ENCODE assay signal across 9 cellular contexts in genomic region chr1:209839875-209840491, GRCh38. TPM values are rescaled to one million over a fixed set of nuclear protein-coding genes. Genes with fewer than 3 reads are reported as not detected.
DNase-seq lines count a peak whose midpoint lies in the region; ATAC-seq lines count a peak whose summit lies in the region.
"Had no signal": no experiment of that assay in that cellular context is flagged by ENCODE, and none has a peak within 500 bp of the region (broad histone marks: within the 10 kb centered on the region; RNA-seq: fewer than 3 reads in every experiment).

No MANE protein-coding gene starts in this region.

- peak; percentile 38 for ATAC-seq in aorta (ENCODE audit: low FRiP score)

- H3K27ac ChIP-seq in aorta (ENCODE audit: low read depth in 1 of 2, low read length in 2 of 2): peak overlapping the region in 1 of 2 donors; percentile 76
- H3K27ac ChIP-seq: SK-N-MC had no signal

- 34 to 40% methylated on average over 5 of the region's 5 CpGs for WGBS in aorta, 2 donors

- H3K36me3 ChIP-seq in aorta (ENCODE audit: control insufficient read depth in 1 of 2, insufficient read depth in 2 of 2, low read length in 1 of 2): peaks cover 15 to 18% of the 10 kb centered on the region in 2 donors

- H3K4me3 ChIP-seq in aorta (ENCODE audit: low read length in 2 of 2): no peak overlapping the region
- H3K4me3 ChIP-seq: SK-N-MC had no signal

- peak; percentile 27 for DNase-seq in stimulated activated CD4-positive, alpha-beta T cell treated with anti-CD3 and anti-CD28 coated beads, Interleukin-4, amount 100 ng/mL, for 24 hours
- DNase-seq in stimulated activated CD4-positive, alpha-beta T cell treated with anti-CD3 and anti-CD28 coated beads, Interleukin-12 subunit alpha, Interleukin-12 subunit beta, amount 100 ng/mL, for 4 hours: no peak
- DNase-seq in amniotic epithelial cell (ENCODE audit: low read depth) (peak; percentile 94), left kidney (ENCODE audit: low read depth, low spot score) (peak; percentile 5), aorta (no peak), iPS-NIHi11 (ENCODE audit: low spot score) (no peak), NCI-H345 (lab: John Stamatoyannopoulos, UW) (no peak)
- DNase-seq in activated CD8-positive, alpha-beta memory T cell treated with anti-CD3 and anti-CD28 coated beads, Interleukin-2, amount 50 U/mL, for 4 hours: no peak

- no peaks in the 10 kb centered on the region for H3K27me3 ChIP-seq in aorta (ENCODE audit: control insufficient read depth in 1 of 2, insufficient read depth in 2 of 2, low read length in 1 of 2)

- no peaks in the 10 kb centered on the region for H3K4me1 ChIP-seq in aorta (ENCODE audit: control insufficient read depth in 1 of 2, insufficient read depth in 2 of 2, low read length in 2 of 2)

- intact Hi-C loops in aorta (cut with DNase I): no loop called here

- no peaks in the 10 kb centered on the region for H3K9me3 ChIP-seq in aorta (ENCODE audit: control insufficient read depth, low read length)

RNA-seq across cellular contexts. Expression of gene UTP25, which starts 12.2 kb away (rescaled TPM):
- total RNA-seq in aorta: 1 to 10 TPM; 7.2 to 8.1 TPM
- polyA plus RNA-seq in aorta: 1 to 10 TPM in 1 of 2 donors, under 1 TPM in 1; 0.50 to 3.0 TPM

RNA-seq across cellular contexts. Expression of gene IRF6, which starts 34.0 kb away (rescaled TPM):
- total RNA-seq in aorta: 1 to 10 TPM; 1.9 to 3.8 TPM
- polyA plus RNA-seq in aorta: 1 to 10 TPM; 2.6 to 9.8 TPM

RNA-seq across cellular contexts. Expression of gene C1orf74, which starts 55.6 kb away (rescaled TPM):
- 1 to 10 TPM; 1.1 to 1.6 TPM for total RNA-seq in aorta
- polyA plus RNA-seq in aorta: under 1 TPM; 0.69 to 0.75 TPM

Comparison
In these comparisons a context has a peak if more than half of its experiments do, and no peak if none do; other contexts are left out.
1. DNase-seq: peak in stimulated activated CD4-positive, alpha-beta T cell treated with anti-CD3 and anti-CD28 coated beads, Interleukin-4, amount 100 ng/mL, for 24 hours (single experiment), amniotic epithelial cell (single experiment) and left kidney (single experiment); none in stimulated activated CD4-positive, alpha-beta T cell treated with anti-CD3 and anti-CD28 coated beads, Interleukin-12 subunit alpha, Interleukin-12 subunit beta, amount 100 ng/mL, for 4 hours (single experiment), aorta (0 of 2), activated CD8-positive, alpha-beta memory T cell treated with anti-CD3 and anti-CD28 coated beads, Interleukin-2, amount 50 U/mL, for 4 hours (single experiment), iPS-NIHi11 (single experiment) and NCI-H345 (single experiment).